Comparison of ENCODE assay signal across 17 cellular contexts in genomic region chr16:72969146-72969545, GRCh38.
A peak's percentile ranks its signal among the peaks of the same experiment; 100 is the strongest.
DNase-seq lines count a peak whose midpoint lies in the region; TF ChIP-seq lines count a peak whose summit lies in the region.
"Had no signal": no experiment of that assay in that cellular context is flagged by ENCODE, and none has a peak within 500 bp of the region (broad histone marks: within the 10 kb centered on the region; RNA-seq: fewer than 3 reads in every experiment).

No MANE protein-coding gene starts in this region.

- H3K27me3 ChIP-seq in thyroid gland = no peaks in the 10 kb centered on the region

- intact Hi-C loops in thyroid gland (cut with DNase I) = no loop called here

- peaks cover 20 to 21% of the 10 kb centered on the region in 2 donors for H3K4me1 ChIP-seq in thyroid gland

- peak overlapping the region; percentile 61 for H3K27ac Mint-ChIP-seq in osteocyte (ENCODE audit: unreplicated experiment)
- H3K27ac Mint-ChIP-seq: B cell; CD4-positive, alpha-beta memory T cell had no signal

- no peak for TF ChIP-seq CTCF in NB4 (IDR thresholded peaks at IDR 0.05; ENCODE audit: low read depth, low read length)
- no peak for TF ChIP-seq CTCF in osteocyte (IDR thresholded peaks at IDR 0.05)
- no peak for TF ChIP-seq CTCF in thyroid gland (IDR thresholded peaks at IDR 0.05)

- no peaks in the 10 kb centered on the region for H3K27me3 Mint-ChIP-seq in osteocyte (ENCODE audit: unreplicated experiment)
- H3K27me3 Mint-ChIP-seq: B cell; CD4-positive, alpha-beta memory T cell had no signal

- DNase-seq in NB4 (ENCODE audit: low read depth) (peak; percentile 68), fibroblast of peridontal ligament (ENCODE audit: extremely low read depth) (peak; percentile 7), osteocyte (ENCODE audit: extremely low spot score, unreplicated experiment) (no peak), thyroid gland (no peak), NCI-H82 (lab: John Stamatoyannopoulos, UW) (no peak), HK-2 (ENCODE audit: unreplicated experiment) (no peak), activated gamma-delta T cell (lab: John Stamatoyannopoulos, UW) (no peak)
- DNase-seq: CD4-positive, alpha-beta memory T cell; DND-41; GDM1; GOT3; NCI-H1105; NCI-H1694 treated with DMSO at 0.1 percent for 48 hours; NCI-H69; PC-3 had no signal

- H3K36me3 ChIP-seq in thyroid gland = no peaks in the 10 kb centered on the region

- no peaks in the 10 kb centered on the region for H3K9me3 Mint-ChIP-seq in osteocyte (ENCODE audit: unreplicated experiment)

- peak overlapping the region in 2 of 3 donors; percentile 8 to 34 for H3K27ac ChIP-seq in thyroid gland
- H3K27ac ChIP-seq: HL-60 had no signal

- H3K4me1 Mint-ChIP-seq in osteocyte (ENCODE audit: unreplicated experiment) = peaks cover 64% of the 10 kb centered on the region
- H3K4me1 Mint-ChIP-seq: B cell had no signal

- no peaks in the 10 kb centered on the region for H3K9me3 ChIP-seq in thyroid gland

- TF ChIP-seq POLR2A in NB4 (IDR thresholded peaks at IDR 0.05; ENCODE audit: extremely low read depth, insufficient read length) (no peak), thyroid gland (IDR thresholded peaks at IDR 0.05) (no peak)

- H3K4me3 ChIP-seq in NB4 (ENCODE audit: low read depth, low read length) = peak overlapping the region; percentile 23
- no peak overlapping the region for H3K4me3 ChIP-seq in thyroid gland (replicated peaks in 1 of 3)

- H3K4me3 Mint-ChIP-seq in osteocyte (ENCODE audit: unreplicated experiment) = no peak overlapping the region
- H3K4me3 Mint-ChIP-seq: B cell; CD4-positive, alpha-beta memory T cell had no signal

- peaks cover 23% of the 10 kb centered on the region for H3K36me3 Mint-ChIP-seq in osteocyte (ENCODE audit: unreplicated experiment)
- H3K36me3 Mint-ChIP-seq: CD4-positive, alpha-beta memory T cell had no signal

- 71 to 83% methylated on average over 7 of the region's 7 CpGs for WGBS in thyroid gland, 2 donors

Comparison
In these comparisons a context has a peak if more than half of its experiments do, and no peak if none do; other contexts are left out.
1. DNase-seq: peak in NB4 (single experiment) and fibroblast of peridontal ligament (single experiment); none in osteocyte (single experiment), thyroid gland (0 of 2), NCI-H82 (single experiment), HK-2 (single experiment) and activated gamma-delta T cell (single experiment).